In genomic region chr22:47245786-47246185, GRCh38 we compare ENCODE assay signal across 20 cellular contexts.
DNase-seq lines count a peak whose midpoint lies in the region; ATAC-seq and TF ChIP-seq lines count a peak whose summit lies in the region.
"Had no signal": no experiment of that assay in that cellular context is flagged by ENCODE, and none has a peak within 500 bp of the region (broad histone marks: within the 10 kb centered on the region; RNA-seq: fewer than 3 reads in every experiment).

No MANE protein-coding gene starts in this region.

- intact Hi-C loops in naive thymus-derived CD4-positive, alpha-beta T cell (cut with micrococcal nuclease), result no loop called here

- no peak for ATAC-seq in WTC11
- ATAC-seq in naive thymus-derived CD4-positive, alpha-beta T cell, result no peak
- ATAC-seq in GM18867 (IDR thresholded peaks at IDR 0.05; ENCODE audit: unreplicated experiment), result no peak
- ATAC-seq: GM12878 had no signal

- DNase-seq in ecto neural progenitor cell (ENCODE audit: low spot score), result peak; percentile 4
- peak; percentile 22 for DNase-seq in islet precursor cell
- peak; percentile 82 for DNase-seq in osteocyte (ENCODE audit: extremely low spot score, unreplicated experiment)
- DNase-seq in WTC11 (ENCODE audit: low spot score), result no peak
- no peak for DNase-seq in naive thymus-derived CD4-positive, alpha-beta T cell
- DNase-seq: ACHN; BE2C; C1 segment of cervical spinal cord; CD4-positive, CD25-positive, alpha-beta regulatory T cell; CD8-positive, alpha-beta memory T cell; COR-L47; DMS 273 treated with DMSO at 0.1 percent for 48 hours; DMS53; DND-41; EL; GM23248 had no signal

- no peaks in the 10 kb centered on the region for H3K36me3 Mint-ChIP-seq in osteocyte (ENCODE audit: unreplicated experiment)
- H3K36me3 Mint-ChIP-seq in WTC11, result peaks cover 16% of the 10 kb centered on the region
- H3K36me3 Mint-ChIP-seq in naive thymus-derived CD4-positive, alpha-beta T cell, result no peaks in the 10 kb centered on the region
- H3K36me3 Mint-ChIP-seq: CD4-positive, CD25-positive, alpha-beta regulatory T cell; CD8-positive, alpha-beta memory T cell had no signal

- no peak overlapping the region for H3K4me3 ChIP-seq in naive thymus-derived CD4-positive, alpha-beta T cell (ENCODE audit: low read length)
- H3K4me3 ChIP-seq: GM12878, GM23248, HAP-1 had no signal

- TF ChIP-seq CTCF in osteocyte (IDR thresholded peaks at IDR 0.05) (no peak), WTC11 (IDR thresholded peaks at IDR 0.05) (no peak)

- POLR2A ChIA-PET in WTC11 (lab: Charles Lee), result no interaction called here
- POLR2A ChIA-PET in naive thymus-derived CD4-positive, alpha-beta T cell (lab: Charles Lee), result no interaction called here

- no peak overlapping the region for H3K4me3 Mint-ChIP-seq in osteocyte (ENCODE audit: unreplicated experiment)
- no peak overlapping the region for H3K4me3 Mint-ChIP-seq in WTC11
- no peak overlapping the region for H3K4me3 Mint-ChIP-seq in naive thymus-derived CD4-positive, alpha-beta T cell
- H3K4me3 Mint-ChIP-seq: CD4-positive, CD25-positive, alpha-beta regulatory T cell; CD8-positive, alpha-beta memory T cell had no signal

- CTCF ChIA-PET in WTC11 (lab: Charles Lee), result interaction anchor here (1.1 kb wide), 1 partner anchor 30 kb away, joined by 3 read pairs; no protein-coding TSS in a partner anchor
- CTCF ChIA-PET in naive thymus-derived CD4-positive, alpha-beta T cell (lab: Charles Lee), result no interaction called here

- H3K27ac Mint-ChIP-seq in osteocyte (ENCODE audit: unreplicated experiment) (no peak overlapping the region), WTC11 (no peak overlapping the region)
- H3K27ac Mint-ChIP-seq in naive thymus-derived CD4-positive, alpha-beta T cell, result no peak overlapping the region
- H3K27ac Mint-ChIP-seq: CD4-positive, CD25-positive, alpha-beta regulatory T cell; CD8-positive, alpha-beta memory T cell had no signal

- no peaks in the 10 kb centered on the region for H3K27me3 ChIP-seq in naive thymus-derived CD4-positive, alpha-beta T cell (ENCODE audit: control insufficient read depth in 2 of 2, insufficient read depth in 2 of 2, low read length in 2 of 2)
- H3K27me3 ChIP-seq: BE2C had no signal

- no peaks in the 10 kb centered on the region for H3K4me1 ChIP-seq in naive thymus-derived CD4-positive, alpha-beta T cell (ENCODE audit: control insufficient read depth in 2 of 2, insufficient read depth in 2 of 2, low read length in 2 of 2)
- H3K4me1 ChIP-seq: BE2C, HAP-1 had no signal

- H3K9me3 ChIP-seq in naive thymus-derived CD4-positive, alpha-beta T cell (ENCODE audit: control insufficient read depth in 2 of 3, low read length in 3 of 3), result no peaks in the 10 kb centered on the region
- H3K9me3 ChIP-seq: BE2C, HAP-1 had no signal

- H3K27me3 Mint-ChIP-seq in osteocyte (ENCODE audit: unreplicated experiment) (peaks cover 3% of the 10 kb centered on the region), WTC11 (ENCODE audit: low read depth) (peaks cover 24% of the 10 kb centered on the region)
- H3K27me3 Mint-ChIP-seq in naive thymus-derived CD4-positive, alpha-beta T cell, result peaks cover 5 to 66% (median 50%) of the 10 kb centered on the region in 5 donors

- H3K4me1 Mint-ChIP-seq in osteocyte (ENCODE audit: unreplicated experiment), result no peaks in the 10 kb centered on the region
- no peaks in the 10 kb centered on the region for H3K4me1 Mint-ChIP-seq in WTC11
- H3K4me1 Mint-ChIP-seq in naive thymus-derived CD4-positive, alpha-beta T cell, result no peaks in the 10 kb centered on the region
- H3K4me1 Mint-ChIP-seq: CD4-positive, CD25-positive, alpha-beta regulatory T cell; CD8-positive, alpha-beta memory T cell had no signal

- H3K9me3 Mint-ChIP-seq in osteocyte (ENCODE audit: unreplicated experiment) (no peaks in the 10 kb centered on the region), WTC11 (peaks cover 45% of the 10 kb centered on the region)
- peaks cover 0 to 28% (median 6%) of the 10 kb centered on the region in 11 donors for H3K9me3 Mint-ChIP-seq in naive thymus-derived CD4-positive, alpha-beta T cell

- no peak overlapping the region for H3K27ac ChIP-seq in naive thymus-derived CD4-positive, alpha-beta T cell (ENCODE audit: low read depth, low read length)
- H3K27ac ChIP-seq: GM23248, HL-60 had no signal

- H3K36me3 ChIP-seq in naive thymus-derived CD4-positive, alpha-beta T cell (ENCODE audit: control insufficient read depth in 2 of 3, insufficient read depth in 3 of 3, low read length in 3 of 3), result no peaks in the 10 kb centered on the region
- H3K36me3 ChIP-seq: BE2C, HAP-1 had no signal

TF ChIP-seq in WTC11, 78 proteins besides CTCF, POLR2A, EP300 and RAD21 (continues in another document):
- TF ChIP-seq PRRX2 (CRISPR knock-in tag; IDR thresholded peaks at IDR 0.05) (no peak), IRF1 (CRISPR knock-in tag; IDR thresholded peaks at IDR 0.05) (no peak), TEAD1 (CRISPR knock-in tag; IDR thresholded peaks at IDR 0.05) (no peak), RELA (CRISPR knock-in tag; IDR thresholded peaks at IDR 0.05; ENCODE audit: borderline replicate concordance) (no peak), MYBL2 (CRISPR knock-in tag; IDR thresholded peaks at IDR 0.05) (no peak), ZNF121 (CRISPR knock-in tag; IDR thresholded peaks at IDR 0.05) (no peak), ZSCAN18 (CRISPR knock-in tag; IDR thresholded peaks at IDR 0.05) (no peak), CREM (CRISPR knock-in tag; IDR thresholded peaks at IDR 0.05) (no peak), MAX (CRISPR knock-in tag; IDR thresholded peaks at IDR 0.05) (no peak), GTF2I (CRISPR knock-in tag; conservative IDR thresholded peaks at IDR 0.05) (no peak), IRF2 (CRISPR knock-in tag; IDR thresholded peaks at IDR 0.05; ENCODE audit: borderline replicate concordance, low read depth) (no peak), E2F5 (CRISPR knock-in tag; IDR thresholded peaks at IDR 0.05) (no peak), ARID4B (CRISPR knock-in tag; IDR thresholded peaks at IDR 0.05; ENCODE audit: borderline replicate concordance) (no peak), SP1 (CRISPR knock-in tag; conservative IDR thresholded peaks at IDR 0.05) (no peak), SMAD3 (CRISPR knock-in tag; IDR thresholded peaks at IDR 0.05; ENCODE audit: borderline replicate concordance) (no peak)

Comparison
In these comparisons a context has a peak if more than half of its experiments do, and no peak if none do; other contexts are left out.
1. DNase-seq: peak in ecto neural progenitor cell (single experiment), islet precursor cell (single experiment) and osteocyte (single experiment); none in WTC11 (single experiment) and naive thymus-derived CD4-positive, alpha-beta T cell (0 of 9).